ENCODE assay signal across 26 cellular contexts in the genomic region with DNA sequence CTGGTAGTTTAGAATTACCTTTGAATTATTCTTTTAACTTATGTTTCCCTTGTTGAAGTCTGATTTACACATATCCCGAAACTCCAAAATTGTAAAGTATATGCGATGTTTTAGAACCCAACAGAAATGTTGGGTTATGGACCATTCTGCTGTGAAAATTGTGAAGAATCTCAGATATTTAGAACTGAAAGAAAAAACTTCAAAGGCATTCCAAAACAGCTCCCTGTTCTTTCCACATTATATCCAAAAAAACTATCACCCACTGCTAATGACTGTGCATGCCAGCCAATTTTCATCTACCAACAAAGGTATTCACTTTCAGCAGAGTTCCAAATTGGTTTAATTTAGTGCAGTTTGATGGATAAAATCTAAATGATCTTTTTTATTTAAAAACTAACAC. TPM values are rescaled to one million over a fixed set of nuclear protein-coding genes. Genes with fewer than 3 reads are reported as not detected.
"Had no signal": no experiment of that assay in that cellular context is flagged by ENCODE, and none has a peak within 500 bp of the region (broad histone marks: within the 10 kb centered on the region; RNA-seq: fewer than 3 reads in every experiment).

No MANE protein-coding gene starts in this region.

- H3K4me1 ChIP-seq: gastroesophageal sphincter, left lung, psoas muscle had no signal

- H3K4me3 ChIP-seq: gastroesophageal sphincter, heart right ventricle, left lung, ovary, psoas muscle, skin epidermis, tibial nerve had no signal

- H3K9me3 ChIP-seq: gastroesophageal sphincter, heart right ventricle, left lung, ovary, psoas muscle, tibial nerve had no signal

- DNase-seq: activated B cell treated with CpG ODN at 0.5 μM for 24 hours; activated CD4-positive, alpha-beta T cell treated with anti-CD3 and anti-CD28 coated beads, Interleukin-2, amount 10 ng/mL, durations not matched to agents 24 days and 14 days; activated CD8-positive, alpha-beta memory T cell treated with anti-CD3 and anti-CD28 coated beads, Interleukin-2, amount 50 U/mL, for 48 hours; activated gamma-delta T cell; activated T-cell treated with anti-CD3 and anti-CD28 coated beads, Interleukin-2, amount 50 U/mL, for 72 hours; amygdala; effector CD4-positive, alpha-beta T cell; heart right ventricle; left lung; naive B cell; ovary; psoas muscle; right cardiac atrium; stimulated activated CD4-positive, alpha-beta T cell treated with anti-CD3 and anti-CD28 coated beads, Interleukin-15, amount 100 ng/mL, for 24 hours; stimulated activated CD4-positive, alpha-beta T cell treated with anti-CD3 and anti-CD28 coated beads, Interleukin-2, amount 100 ng/mL, for 48 hours had no signal

- H3K27me3 ChIP-seq: gastroesophageal sphincter, heart right ventricle, left lung, ovary, tibial nerve had no signal

- H3K36me3 ChIP-seq: gastroesophageal sphincter, heart right ventricle, left lung, ovary, tibial nerve had no signal

- H3K4me1 Mint-ChIP-seq: activated B cell treated with CpG ODN at 0.5 μM for 24 hours; activated CD4-positive, alpha-beta T cell treated with anti-CD3 and anti-CD28 coated beads, Interleukin-2, amount 10 ng/mL, durations not matched to agents 24 days and 14 days; activated naive CD4-positive, alpha-beta T cell treated with anti-CD3 and anti-CD28 coated beads, Interleukin-2, amount 50 U/mL, for 24 hours; central memory CD8-positive, alpha-beta T cell; naive B cell had no signal

- H3K36me3 Mint-ChIP-seq: activated naive CD4-positive, alpha-beta T cell treated with anti-CD3 and anti-CD28 coated beads, Interleukin-2, amount 50 U/mL, for 24 hours; brain; naive B cell had no signal

- H3K27ac ChIP-seq: gastroesophageal sphincter, heart right ventricle, left lung, ovary, psoas muscle, skin epidermis had no signal

- H3K27me3 Mint-ChIP-seq: activated B cell treated with CpG ODN at 0.5 μM for 24 hours; activated CD4-positive, alpha-beta T cell treated with anti-CD3 and anti-CD28 coated beads, Interleukin-2, amount 10 ng/mL, durations not matched to agents 24 days and 14 days; activated naive CD4-positive, alpha-beta T cell treated with anti-CD3 and anti-CD28 coated beads, Interleukin-2, amount 50 U/mL, for 24 hours; brain; central memory CD8-positive, alpha-beta T cell; naive B cell; stimulated activated naive CD8-positive, alpha-beta T cell treated with anti-CD3 and anti-CD28 coated beads, Interleukin-15, Interleukin-2, amounts not matched to agents 100 ng/mL and 50 ng/mL, for 24 hours had no signal

- ATAC-seq: activated T-cell treated with anti-CD3 and anti-CD28 coated beads, Interleukin-2, amount 50 U/mL, for 72 hours; esophagus mucosa; gastroesophageal sphincter; left lung; psoas muscle had no signal

- H3K4me3 Mint-ChIP-seq: activated B cell treated with CpG ODN at 0.5 μM for 24 hours; activated CD4-positive, alpha-beta T cell treated with anti-CD3 and anti-CD28 coated beads, Interleukin-2, amount 10 ng/mL, durations not matched to agents 24 days and 14 days; activated naive CD4-positive, alpha-beta T cell treated with anti-CD3 and anti-CD28 coated beads, Interleukin-2, amount 50 U/mL, for 24 hours; activated T-cell treated with anti-CD3 and anti-CD28 coated beads, Interleukin-2, amount 50 U/mL, for 72 hours; brain; central memory CD8-positive, alpha-beta T cell; naive B cell; neural crest cell; stimulated activated naive CD8-positive, alpha-beta T cell treated with anti-CD3 and anti-CD28 coated beads, Interleukin-15, Interleukin-2, amounts not matched to agents 100 ng/mL and 50 ng/mL, for 24 hours; T-helper 2 cell treated with Interferon-gamma antibody and Interleukin-4, amounts not matched to agents 5 μg/mL and 100 μg/mL, for 36 hours had no signal

- H3K9me3 Mint-ChIP-seq: activated CD4-positive, alpha-beta T cell treated with anti-CD3 and anti-CD28 coated beads, Interleukin-2, amount 10 ng/mL, durations not matched to agents 24 days and 14 days; neural crest cell; T-helper 2 cell treated with Interferon-gamma antibody and Interleukin-4, amounts not matched to agents 5 μg/mL and 100 μg/mL, for 36 hours had no signal

- H3K27ac Mint-ChIP-seq: activated B cell treated with CpG ODN at 0.5 μM for 24 hours; activated CD4-positive, alpha-beta T cell treated with anti-CD3 and anti-CD28 coated beads, Interleukin-2, amount 10 ng/mL, durations not matched to agents 24 days and 14 days; activated naive CD4-positive, alpha-beta T cell treated with anti-CD3 and anti-CD28 coated beads, Interleukin-2, amount 50 U/mL, for 24 hours; activated T-cell treated with anti-CD3 and anti-CD28 coated beads, Interleukin-2, amount 50 U/mL, for 72 hours; brain; naive B cell; stimulated activated naive CD8-positive, alpha-beta T cell treated with anti-CD3 and anti-CD28 coated beads, Interleukin-15, Interleukin-2, amounts not matched to agents 100 ng/mL and 50 ng/mL, for 24 hours; T-helper 2 cell treated with Interferon-gamma antibody and Interleukin-4, amounts not matched to agents 5 μg/mL and 100 μg/mL, for 36 hours had no signal

RNA-seq across cellular contexts. Expression of a gene that starts 21.5 kb away (rescaled TPM):
- total RNA-seq: activated B cell treated with CpG ODN at 0.5 μM for 24 hours; activated CD4-positive, alpha-beta T cell treated with anti-CD3 and anti-CD28 coated beads, Interleukin-2, amount 10 ng/mL, durations not matched to agents 24 days and 14 days; activated T-cell treated with anti-CD3 and anti-CD28 coated beads, Interleukin-2, amount 50 U/mL, for 72 hours; mononuclear cell had no signal
